In genomic region chr1:29498126-29499100, GRCh38 we compare ENCODE assay signal across 19 cellular contexts.
A peak's percentile ranks its signal among the peaks of the same experiment; 100 is the strongest.
DNase-seq lines count a peak whose midpoint lies in the region; ATAC-seq and TF ChIP-seq lines count a peak whose summit lies in the region.
"Had no signal": no experiment of that assay in that cellular context is flagged by ENCODE, and none has a peak within 500 bp of the region (broad histone marks: within the 10 kb centered on the region; RNA-seq: fewer than 3 reads in every experiment).

No MANE protein-coding gene starts in this region.

- H4K8ac ChIP-seq in IMR-90 (ENCODE audit: low read depth in 2 of 2, low read length in 2 of 2), result no peak overlapping the region

- no peak overlapping the region for H4K5ac ChIP-seq in IMR-90 (ENCODE audit: low read depth, low read length)

- H3K27ac Mint-ChIP-seq in activated CD4-positive, alpha-beta memory T cell treated with anti-CD3 and anti-CD28 coated beads for 36 hours, result no peak overlapping the region
- H3K27ac Mint-ChIP-seq: activated CD4-positive, alpha-beta T cell treated with anti-CD3 and anti-CD28 coated beads for 36 hours; activated naive CD8-positive, alpha-beta T cell; effector memory CD8-positive, alpha-beta T cell had no signal

- H3K56ac ChIP-seq in IMR-90 (ENCODE audit: extremely low read depth, insufficient read depth, low read length), result no peak overlapping the region

- BruUV-seq in IMR-90 (replicated peaks; lab: Mats Ljungman, UMichigan) (no TSS peak), A673 (replicated peaks; lab: Mats Ljungman, UMichigan) (no TSS peak)

- H3K4me1 ChIP-seq in IMR-90 (ENCODE audit: control insufficient read depth, insufficient read depth, low read length), result no peaks in the 10 kb centered on the region
- no peaks in the 10 kb centered on the region for H3K4me1 ChIP-seq in adipocyte (ENCODE audit: control insufficient read depth, insufficient read depth, low read length)
- H3K4me1 ChIP-seq in upper lobe of right lung, result no peaks in the 10 kb centered on the region
- H3K4me1 ChIP-seq in A673 (ENCODE audit: insufficient read depth, low read length, poor library complexity, severe bottlenecking), result no peaks in the 10 kb centered on the region
- H3K4me1 ChIP-seq: BLaER1 had no signal

- CTCF ChIA-PET in IMR-90 (lab: Yijun Ruan, JAX) (no interaction called here), A673 (lab: Charles Lee) (no interaction called here)
- CTCF ChIA-PET in activated CD4-positive, alpha-beta memory T cell treated with anti-CD3 and anti-CD28 coated beads for 36 hours (lab: Charles Lee), result no interaction called here

- TF ChIP-seq POLR2A in IMR-90 (IDR thresholded peaks at IDR 0.05; ENCODE audit: low read depth, low read length), result no peak

- no peaks in the 10 kb centered on the region for H4K20me1 ChIP-seq in IMR-90 (ENCODE audit: insufficient read depth, low read length)
- H4K20me1 ChIP-seq: BLaER1 had no signal

- H3K4me2 ChIP-seq in IMR-90 (ENCODE audit: low read depth, low read length), result no peak overlapping the region
- H3K4me2 ChIP-seq: BLaER1 had no signal

- no peak overlapping the region for H3K4ac ChIP-seq in IMR-90 (ENCODE audit: low read depth, low read length)

- no peak overlapping the region for H2BK5ac ChIP-seq in IMR-90 (ENCODE audit: low read depth, low read length, poor library complexity, severe bottlenecking)

- in situ Hi-C loops in IMR-90 (cut with MboI; ENCODE audit: low sequenced_read_pairs), result no loop called here

- H3K4me3 Mint-ChIP-seq in activated CD4-positive, alpha-beta memory T cell treated with anti-CD3 and anti-CD28 coated beads for 36 hours, result no peak overlapping the region
- H3K4me3 Mint-ChIP-seq: activated CD4-positive, alpha-beta T cell treated with anti-CD3 and anti-CD28 coated beads for 36 hours; activated naive CD8-positive, alpha-beta T cell; effector memory CD8-positive, alpha-beta T cell had no signal

- H2AFZ ChIP-seq in IMR-90 (replicated peaks; ENCODE audit: low read length, poor library complexity), result no peak overlapping the region

- H3K18ac ChIP-seq in IMR-90 (ENCODE audit: low read depth, low read length), result no peak overlapping the region

- no peaks in the 10 kb centered on the region for H3K36me3 Mint-ChIP-seq in activated CD4-positive, alpha-beta memory T cell treated with anti-CD3 and anti-CD28 coated beads for 36 hours
- H3K36me3 Mint-ChIP-seq: activated naive CD8-positive, alpha-beta T cell had no signal

- H2BK15ac ChIP-seq in IMR-90 (ENCODE audit: low read depth, low read length), result no peak overlapping the region

- no peaks in the 10 kb centered on the region for H3K36me3 ChIP-seq in IMR-90 (ENCODE audit: control insufficient read depth, insufficient read depth, low read length)
- H3K36me3 ChIP-seq in adipocyte (ENCODE audit: control insufficient read depth, insufficient read depth, low read length, severe bottlenecking), result no peaks in the 10 kb centered on the region
- no peaks in the 10 kb centered on the region for H3K36me3 ChIP-seq in upper lobe of right lung
- H3K36me3 ChIP-seq in A673 (ENCODE audit: insufficient read depth, low read length, poor library complexity, severe bottlenecking), result no peaks in the 10 kb centered on the region
- H3K36me3 ChIP-seq: BLaER1 had no signal

- peaks cover 22% of the 10 kb centered on the region for H3K9me3 Mint-ChIP-seq in activated CD4-positive, alpha-beta memory T cell treated with anti-CD3 and anti-CD28 coated beads for 36 hours
- H3K9me3 Mint-ChIP-seq: effector memory CD8-positive, alpha-beta T cell had no signal

- H3K9me3 ChIP-seq in IMR-90 (ENCODE audit: control insufficient read depth, insufficient read depth, low read length) (no peaks in the 10 kb centered on the region), adipocyte (ENCODE audit: control insufficient read depth, low read length) (peaks cover 21% of the 10 kb centered on the region), upper lobe of right lung (no peaks in the 10 kb centered on the region), A673 (ENCODE audit: low read depth, low read length, poor library complexity, severe bottlenecking) (no peaks in the 10 kb centered on the region)

- no peak overlapping the region for H3K9ac ChIP-seq in IMR-90 (ENCODE audit: low read depth, low read length)
- H3K9ac ChIP-seq in adipocyte (ENCODE audit: low read length), result no peak overlapping the region
- H3K9ac ChIP-seq: BLaER1 had no signal

- 57% methylated on average over 9 of the region's 14 CpGs; no CpG with 5 or more reads in 1 of the 2 experiments for WGBS in IMR-90 (ENCODE audit: extremely low coverage in 2 of 2, insufficient read length in 1 of 2), 2 experiments

- DNase-seq in IMR-90 (peak; percentile 11), adipocyte (ENCODE audit: low read depth) (peak; percentile 47), islet precursor cell (peak; percentile 43), stromal cell of bone marrow (ENCODE audit: low read depth) (peak; percentile 6), upper lobe of right lung (no peak), A673 (ENCODE audit: low spot score) (no peak)
- DNase-seq in activated CD4-positive, alpha-beta memory T cell treated with anti-CD3 and anti-CD28 coated beads for 36 hours, result no peak
- DNase-seq: activated CD4-positive, alpha-beta T cell treated with anti-CD3 and anti-CD28 coated beads for 36 hours; central memory CD4-positive, alpha-beta T cell; effector memory CD8-positive, alpha-beta T cell; left cardiac atrium; mucosa of descending colon; NCI-H2029; NCI-H524; stimulated activated CD4-positive, alpha-beta T cell treated with anti-CD3 and anti-CD28 coated beads, Interleukin-4, amount 100 ng/mL, for 24 hours; T1000 had no signal

- H3K23ac ChIP-seq in IMR-90 (ENCODE audit: low read depth, low read length), result no peak overlapping the region

- no peaks in the 10 kb centered on the region for H3K4me1 Mint-ChIP-seq in activated CD4-positive, alpha-beta memory T cell treated with anti-CD3 and anti-CD28 coated beads for 36 hours (ENCODE audit: low read depth)
- H3K4me1 Mint-ChIP-seq: activated CD4-positive, alpha-beta T cell treated with anti-CD3 and anti-CD28 coated beads for 36 hours had no signal

- H3K27ac ChIP-seq in IMR-90 (ENCODE audit: insufficient read depth, low read length), result no peak overlapping the region
- H3K27ac ChIP-seq in upper lobe of right lung, result no peak overlapping the region
- H3K27ac ChIP-seq in A673 (ENCODE audit: low read depth, low read length, poor library complexity, severe bottlenecking), result no peak overlapping the region
- H3K27ac ChIP-seq: BLaER1, SK-N-MC had no signal

- TF ChIP-seq CTCF in IMR-90 (conservative IDR thresholded peaks at IDR 0.05; ENCODE audit: low read depth, low read length) (no peak), upper lobe of right lung (IDR thresholded peaks at IDR 0.05) (no peak), A673 (conservative IDR thresholded peaks at IDR 0.05; ENCODE audit: low read depth, low read length) (no peak)

- no peak overlapping the region for H2BK20ac ChIP-seq in IMR-90 (ENCODE audit: low read depth, low read length)

- intact Hi-C loops in IMR-90 (cut with micrococcal nuclease) (no loop called here), upper lobe of right lung (cut with DNase I) (no loop called here), A673 (cut with micrococcal nuclease; ENCODE audit: unreplicated experiment) (no loop called here)
- intact Hi-C loops in activated CD4-positive, alpha-beta memory T cell treated with anti-CD3 and anti-CD28 coated beads for 36 hours (cut with micrococcal nuclease), result no loop called here

- no peaks in the 10 kb centered on the region for H3K79me1 ChIP-seq in IMR-90 (ENCODE audit: low read depth in 1 of 2, low read length in 2 of 2)

- H2AK9ac ChIP-seq in IMR-90 (replicated peaks; ENCODE audit: low read depth, low read length, poor library complexity), result no peak overlapping the region

- ATAC-seq in IMR-90 (ENCODE audit: low read depth), result no peak
- ATAC-seq in upper lobe of right lung, result no peak
- ATAC-seq: activated CD4-positive, alpha-beta T cell treated with anti-CD3 and anti-CD28 coated beads for 36 hours; effector memory CD8-positive, alpha-beta T cell; left cardiac atrium; mucosa of descending colon had no signal

- no peaks in the 10 kb centered on the region for H3K9me1 ChIP-seq in IMR-90 (ENCODE audit: insufficient read depth, low read length)

- H3K14ac ChIP-seq in IMR-90 (replicated peaks; ENCODE audit: low read depth, low read length), result no peak overlapping the region

- dilution Hi-C loops in IMR-90 (cut with HindIII; ENCODE audit: low sequenced_read_pairs, unreplicated experiment), result no loop called here

- no peak overlapping the region for H4K91ac ChIP-seq in IMR-90 (ENCODE audit: insufficient read depth, low read depth, low read length)

- H3K4me3 ChIP-seq in IMR-90 (ENCODE audit: insufficient read depth, low read depth, low read length) (no peak overlapping the region), adipocyte (ENCODE audit: low read length) (no peak overlapping the region), upper lobe of right lung (no peak overlapping the region), A673 (ENCODE audit: low read depth, low read length, poor library complexity, severe bottlenecking) (no peak overlapping the region)
- H3K4me3 ChIP-seq: BLaER1, mucosa of descending colon, SK-N-MC had no signal

- H3K27me3 Mint-ChIP-seq in activated CD4-positive, alpha-beta memory T cell treated with anti-CD3 and anti-CD28 coated beads for 36 hours, result peaks cover 24% of the 10 kb centered on the region

- H3K27me3 ChIP-seq in IMR-90 (ENCODE audit: control insufficient read depth, insufficient read depth, low read length) (peaks cover 3% of the 10 kb centered on the region; the same call in 1 of the 2 replicates), adipocyte (replicated peaks; ENCODE audit: control insufficient read depth, insufficient read depth, low read length) (peaks cover 5% of the 10 kb centered on the region), upper lobe of right lung (no peaks in the 10 kb centered on the region), A673 (replicated peaks; ENCODE audit: insufficient read depth, low read depth, low read length, poor library complexity) (peaks cover 3% of the 10 kb centered on the region)
- H3K27me3 ChIP-seq: BLaER1 had no signal

- TF ChIP-seq RAD21 in IMR-90 (IDR thresholded peaks at IDR 0.05; ENCODE audit: low read length), result no peak

- no peak overlapping the region for H2AK5ac ChIP-seq in IMR-90 (ENCODE audit: low read depth, low read length)

- POLR2A ChIA-PET in IMR-90 (lab: Charles Lee; ENCODE audit: unreplicated experiment), result no interaction called here
- POLR2A ChIA-PET in activated CD4-positive, alpha-beta memory T cell treated with anti-CD3 and anti-CD28 coated beads for 36 hours (lab: Charles Lee), result no interaction called here
- POLR2A ChIA-PET in A673 (lab: Charles Lee; ENCODE audit: low non-redundant PET), result no interaction called here

- no peak overlapping the region for H2BK120ac ChIP-seq in IMR-90 (ENCODE audit: low read depth, low read length)

TF ChIP-seq in IMR-90, 13 proteins besides CTCF, POLR2A, EP300 and RAD21 (continues in another document):
- TF ChIP-seq USF2 (IDR thresholded peaks at IDR 0.05; ENCODE audit: low read depth, low read length), result no peak

Comparison
In these comparisons a context has a peak if more than half of its experiments do, and no peak if none do; other contexts are left out.
1. DNase-seq: peak in IMR-90 (single experiment), adipocyte (single experiment), islet precursor cell (single experiment) and stromal cell of bone marrow (single experiment); none in upper lobe of right lung (single experiment), activated CD4-positive, alpha-beta memory T cell treated with anti-CD3 and anti-CD28 coated beads for 36 hours (single experiment) and A673 (single experiment).